In genomic region chr7:19747740-19748339, GRCh38 we compare ENCODE assay signal across 1 cellular context.
TF ChIP-seq lines count a peak whose summit lies in the region.

No MANE protein-coding gene starts in this region.

TF ChIP-seq in WTC11, 78 proteins besides CTCF, POLR2A, EP300 and RAD21 (continued from another document):
- TF ChIP-seq ATF6 (CRISPR knock-in tag; IDR thresholded peaks at IDR 0.05) (no peak), EMX1 (CRISPR knock-in tag; IDR thresholded peaks at IDR 0.05) (no peak), ZNF671 (CRISPR knock-in tag; IDR thresholded peaks at IDR 0.05) (no peak), KAT7 (CRISPR knock-in tag; IDR thresholded peaks at IDR 0.05; ENCODE audit: borderline replicate concordance) (no peak), USF1 (CRISPR knock-in tag; IDR thresholded peaks at IDR 0.05) (no peak)
TF ChIP-seq in WTC11: peak in this region for 0.
